Comparison of ENCODE assay signal across 26 cellular contexts in genomic region chr6:167007930-167008329, GRCh38. TPM values are rescaled to one million over a fixed set of nuclear protein-coding genes. Genes with fewer than 3 reads are reported as not detected.
DNase-seq lines count a peak whose midpoint lies in the region; ATAC-seq and TF ChIP-seq lines count a peak whose summit lies in the region.
"Had no signal": no experiment of that assay in that cellular context is flagged by ENCODE, and none has a peak within 500 bp of the region (broad histone marks: within the 10 kb centered on the region; RNA-seq: fewer than 3 reads in every experiment).

No MANE protein-coding gene starts in this region.

- DNase-seq in Calu3 (no peak), adrenal gland (peak in 1 of 7 donors; percentile 13), mucosa of descending colon (no peak), ACHN (no peak), prostate gland (ENCODE audit: low spot score) (no peak)
- DNase-seq in activated T-cell treated with anti-CD3 and anti-CD28 coated beads, Interleukin-2, amount 50 U/mL, for 48 hours, result no peak
- DNase-seq: C1 segment of cervical spinal cord; CD8-positive, alpha-beta T cell; DMS79 treated with DMSO at 0.1 percent for 48 hours; GF-D8; GOT3; HFFc6; KBM-7; MG63; NCI-H2029; NCI-H446; NCI-H524 treated with DMSO at 0.1 percent for 48 hours; NCI-H774; PC-3 had no signal

- in situ Hi-C loops in ACHN (cut with HindIII; ENCODE audit: low pct_ligation_motif_present, low pct_unique_long_range_greater_than_20kb, low sequenced_read_pairs), result no loop called here

- peaks cover 19% of the 10 kb centered on the region for H3K4me1 Mint-ChIP-seq in Calu3 (ENCODE audit: low read depth, unreplicated experiment)

- ATAC-seq in mucosa of descending colon (peak; percentile 65), GM19023 (IDR thresholded peaks at IDR 0.05; ENCODE audit: unreplicated experiment) (no peak)
- ATAC-seq: A549; CD8-positive, alpha-beta T cell; PC-3; Right ventricle myocardium inferior; SK-N-SH treated with all-trans-retinoic acid at 6 μM for 48 hours had no signal

- no peaks in the 10 kb centered on the region for H3K9me3 Mint-ChIP-seq in Calu3 (ENCODE audit: low read depth, unreplicated experiment)
- H3K9me3 Mint-ChIP-seq: CD8-positive, alpha-beta T cell; HFFc6 had no signal

- H3K4me1 ChIP-seq in adrenal gland (replicated peaks in 1 of 2) (peaks cover 6 to 24% of the 10 kb centered on the region in 2 donors), mucosa of descending colon (ENCODE audit: low read depth) (peaks cover 4% of the 10 kb centered on the region), prostate gland (replicated peaks) (no peaks in the 10 kb centered on the region)
- H3K4me1 ChIP-seq: A549 had no signal

- no peaks in the 10 kb centered on the region for H3K27me3 ChIP-seq in adrenal gland
- no peaks in the 10 kb centered on the region for H3K27me3 ChIP-seq in prostate gland (replicated peaks; ENCODE audit: insufficient read depth)
- H3K27me3 ChIP-seq: MG63, SJCRH30 had no signal

- WGBS in adrenal gland, 4 donors, result 51 to 61% (median 54%) methylated on average over 4 of the region's 4 CpGs
- WGBS in prostate gland, result 97% methylated on average over 4 of the region's 4 CpGs

- TF ChIP-seq POLR2A in adrenal gland (IDR thresholded peaks at IDR 0.05) (no peak), prostate gland (IDR thresholded peaks at IDR 0.05) (no peak)

- peak overlapping the region; percentile 3 for H3K27ac Mint-ChIP-seq in Calu3 (ENCODE audit: unreplicated experiment)
- H3K27ac Mint-ChIP-seq: CD8-positive, alpha-beta T cell; HFFc6 had no signal

- H3K4me3 ChIP-seq in adrenal gland (no peak overlapping the region), mucosa of descending colon (no peak overlapping the region), prostate gland (no peak overlapping the region)
- H3K4me3 ChIP-seq: A549, HAP-1, MG63, SJCRH30 had no signal

- intact Hi-C loops in Calu3 (cut with micrococcal nuclease; ENCODE audit: unreplicated experiment) (no loop called here), adrenal gland (cut with DNase I) (no loop called here), mucosa of descending colon (cut with DNase I, micrococcal nuclease) (no loop called here), prostate gland (cut with DNase I) (no loop called here)

- no peak overlapping the region for H3K4me3 Mint-ChIP-seq in Calu3 (ENCODE audit: low read depth, unreplicated experiment)
- H3K4me3 Mint-ChIP-seq: CD8-positive, alpha-beta T cell; HFFc6 had no signal

- no peaks in the 10 kb centered on the region for H3K27me3 Mint-ChIP-seq in Calu3 (ENCODE audit: unreplicated experiment)

- H3K36me3 Mint-ChIP-seq in Calu3 (ENCODE audit: insufficient read depth, unreplicated experiment), result peaks cover 15% of the 10 kb centered on the region

- TF ChIP-seq CTCF in 22Rv1 (IDR thresholded peaks at IDR 0.05), result no peak
- TF ChIP-seq CTCF in Calu3 (IDR thresholded peaks at IDR 0.05; ENCODE audit: unreplicated experiment), result no peak
- no peak for TF ChIP-seq CTCF in adrenal gland (IDR thresholded peaks at IDR 0.05)
- TF ChIP-seq CTCF in mucosa of descending colon (IDR thresholded peaks at IDR 0.05), result no peak
- TF ChIP-seq CTCF in prostate gland (IDR thresholded peaks at IDR 0.05), result no peak

- peaks cover 0 to 20% of the 10 kb centered on the region in 2 donors for H3K36me3 ChIP-seq in adrenal gland (replicated peaks in 1 of 2)
- peaks cover 4% of the 10 kb centered on the region for H3K36me3 ChIP-seq in mucosa of descending colon (ENCODE audit: low read depth)
- H3K36me3 ChIP-seq in prostate gland, result no peaks in the 10 kb centered on the region

- CTCF ChIA-PET in Calu3 (lab: Charles Lee), result no interaction called here

- no peaks in the 10 kb centered on the region for H3K9me3 ChIP-seq in adrenal gland (replicated peaks in 1 of 3)
- no peaks in the 10 kb centered on the region for H3K9me3 ChIP-seq in mucosa of descending colon
- H3K9me3 ChIP-seq in prostate gland, result no peaks in the 10 kb centered on the region
- H3K9me3 ChIP-seq: A549, HAP-1, MG63, SJCRH30 had no signal

- BruUV-seq in Calu3 (replicated peaks; lab: Mats Ljungman, UMichigan), result no TSS peak

- H3K27ac ChIP-seq in 22Rv1 (peak overlapping the region; percentile 37; the same call in 1 of the 2 replicates), adrenal gland (peak overlapping the region; percentile 0 to 47 (median 34)), prostate gland (no peak overlapping the region)
- H3K27ac ChIP-seq: A549, SJCRH30 had no signal

RNA-seq across cellular contexts. Expression of gene CEP43, which starts 8.7 kb away (rescaled TPM):
- total RNA-seq in Calu3 (2022) (28.3 and 34.9 TPM in 2 replicates), adrenal gland (10 to 100 TPM; 12.7 to 36.7 (median 16.6) TPM), mucosa of descending colon (10 to 100 TPM; 20.4 to 24.7 (median 24.2) TPM), prostate gland (10 to 100 TPM; 13.3 to 25.7 TPM)
- polyA plus RNA-seq in adrenal gland, result 10 to 100 TPM; 10.1 to 20.5 (median 12.9) TPM

RNA-seq across cellular contexts. Expression of gene RNASET2, which starts 51.6 kb away (rescaled TPM):
- total RNA-seq in Calu3 (2022), result 65.2 and 70.2 TPM in 2 replicates
- 100 to 1,000 TPM in 2 of 8 donors, 10 to 100 TPM in 6; 39.6 to 218 (median 61.6) TPM for total RNA-seq in adrenal gland
- 10 to 100 TPM; 25.7 to 76.2 (median 56.0) TPM for polyA plus RNA-seq in adrenal gland
- total RNA-seq in mucosa of descending colon, result 100 to 1,000 TPM in 2 of 3 donors, 10 to 100 TPM in 1; 60.1 to 127 (median 109) TPM
- total RNA-seq in prostate gland, result 100 to 1,000 TPM in 1 of 2 donors, 10 to 100 TPM in 1; 81.3 to 180 TPM

Comparison
In these comparisons a context has a peak if more than half of its experiments do, and no peak if none do; other contexts are left out.
1. H3K27ac ChIP-seq: peak in 22Rv1 (single experiment) and adrenal gland (5 of 5); none in prostate gland (0 of 2).